Comparison of ENCODE assay signal across 37 cellular contexts in genomic region chr2:210912779-210913178, GRCh38.
"Had no signal": no experiment of that assay in that cellular context is flagged by ENCODE, and none has a peak within 500 bp of the region (broad histone marks: within the 10 kb centered on the region; RNA-seq: fewer than 3 reads in every experiment).

No MANE protein-coding gene starts in this region.

- FAIRE-seq: astrocyte, bronchial epithelial cell had no signal

- ATAC-seq: activated naive CD4-positive, alpha-beta T cell treated with anti-CD3 and anti-CD28 coated beads, Interleukin-2, amount 50 U/mL, for 72 hours; activated naive CD8-positive, alpha-beta T cell treated with anti-CD3 and anti-CD28 coated beads, Interleukin-2, amount 50 U/mL, for 24 hours; activated T-cell treated with anti-CD3 and anti-CD28 coated beads, Interleukin-2, amount 50 U/mL, for 4 hours; activated T-cell treated with anti-CD3 and anti-CD28 coated beads, Interleukin-2, amount 50 U/mL, for 72 hours; activated T-helper 17 cell treated with anti-CD3 and anti-CD28 coated beads, Interleukin-2, amount 50 U/mL, for 72 hours; body of pancreas had no signal

- H3K36me3 ChIP-seq: adrenal gland, ascending aorta, brain microvascular endothelial cell, breast epithelium, cardiac muscle cell had no signal

- H3K4me3 ChIP-seq: adrenal gland, ascending aorta, body of pancreas, breast epithelium, cardiac muscle cell had no signal

- H3K27me3 ChIP-seq: adrenal gland, ascending aorta, body of pancreas, brain microvascular endothelial cell, breast epithelium, cardiac muscle cell had no signal

- H3K9me3 Mint-ChIP-seq: activated T-helper 1 cell treated with anti-CD3 and anti-CD28 coated beads, Interleukin-12 subunit alpha, Interleukin-12 subunit beta, Interleukin-2, Interleukin-4 antibody, amounts not matched to agents 30 ng/mL and 10 ng/mL and 1 ng/mL, durations not matched to agents 14 hours and 24 hours and 36 hours had no signal

- H3K4me1 ChIP-seq: adrenal gland, ascending aorta, body of pancreas, breast epithelium had no signal

- H3K27ac ChIP-seq: adrenal gland, ascending aorta, body of pancreas, brain microvascular endothelial cell, breast epithelium, cardiac muscle cell had no signal

- H3K27me3 Mint-ChIP-seq: activated naive CD4-positive, alpha-beta T cell treated with anti-CD3 and anti-CD28 coated beads, Interleukin-2, amount 10 ng/mL, durations not matched to agents 7 days and 5 days; activated naive CD4-positive, alpha-beta T cell treated with anti-CD3 and anti-CD28 coated beads, Interleukin-2, amount 50 U/mL, for 24 hours; activated naive CD8-positive, alpha-beta T cell; activated naive CD8-positive, alpha-beta T cell treated with anti-CD3 and anti-CD28 coated beads for 36 hours; activated naive CD8-positive, alpha-beta T cell treated with anti-CD3 and anti-CD28 coated beads, Interleukin-2, amount 10 ng/mL, durations not matched to agents 7 days and 5 days; activated naive CD8-positive, alpha-beta T cell treated with anti-CD3 and anti-CD28 coated beads, Interleukin-2, amount 50 U/mL, for 24 hours; activated T-cell treated with anti-CD3 and anti-CD28 coated beads, Interleukin-2, amount 50 U/mL, for 24 hours; activated T-helper 17 cell treated with anti-CD3 and anti-CD28 coated beads, Interleukin-2, amount 50 U/mL, for 72 hours; brain; central memory CD8-positive, alpha-beta T cell had no signal

- H3K4me1 Mint-ChIP-seq: activated naive CD4-positive, alpha-beta T cell treated with anti-CD3 and anti-CD28 coated beads, Interleukin-2, amount 10 ng/mL, durations not matched to agents 7 days and 5 days; activated naive CD4-positive, alpha-beta T cell treated with anti-CD3 and anti-CD28 coated beads, Interleukin-2, amount 50 U/mL, for 24 hours; activated naive CD8-positive, alpha-beta T cell treated with anti-CD3 and anti-CD28 coated beads for 36 hours; activated naive CD8-positive, alpha-beta T cell treated with anti-CD3 and anti-CD28 coated beads, Interleukin-2, amount 10 ng/mL, durations not matched to agents 7 days and 5 days; activated naive CD8-positive, alpha-beta T cell treated with anti-CD3 and anti-CD28 coated beads, Interleukin-2, amount 50 U/mL, for 24 hours; activated T-helper 17 cell treated with anti-CD3 and anti-CD28 coated beads, Interleukin-2, amount 50 U/mL, for 72 hours; brain; central memory CD8-positive, alpha-beta T cell had no signal

- H3K27ac Mint-ChIP-seq: activated naive CD4-positive, alpha-beta T cell treated with anti-CD3 and anti-CD28 coated beads for 36 hours; activated naive CD4-positive, alpha-beta T cell treated with anti-CD3 and anti-CD28 coated beads, Interleukin-2, amount 10 ng/mL, durations not matched to agents 7 days and 5 days; activated naive CD4-positive, alpha-beta T cell treated with anti-CD3 and anti-CD28 coated beads, Interleukin-2, amount 50 U/mL, for 24 hours; activated naive CD4-positive, alpha-beta T cell treated with anti-CD3 and anti-CD28 coated beads, Interleukin-2, amount 50 U/mL, for 72 hours; activated naive CD8-positive, alpha-beta T cell; activated naive CD8-positive, alpha-beta T cell treated with anti-CD3 and anti-CD28 coated beads for 36 hours; activated naive CD8-positive, alpha-beta T cell treated with anti-CD3 and anti-CD28 coated beads, Interleukin-2, amount 10 ng/mL, durations not matched to agents 7 days and 5 days; activated naive CD8-positive, alpha-beta T cell treated with anti-CD3 and anti-CD28 coated beads, Interleukin-2, amount 50 U/mL, for 24 hours; activated T-cell treated with anti-CD3 and anti-CD28 coated beads, Interleukin-2, amount 50 U/mL, for 24 hours; activated T-cell treated with anti-CD3 and anti-CD28 coated beads, Interleukin-2, amount 50 U/mL, for 72 hours; activated T-helper 1 cell treated with anti-CD3 and anti-CD28 coated beads, Interleukin-12 subunit alpha, Interleukin-12 subunit beta, Interleukin-2, Interleukin-4 antibody, amounts not matched to agents 30 ng/mL and 10 ng/mL and 1 ng/mL, durations not matched to agents 14 hours and 24 hours and 36 hours; activated T-helper 17 cell treated with anti-CD3 and anti-CD28 coated beads, Interleukin-2, amount 50 U/mL, for 72 hours; activated T-helper 2 cell treated with anti-CD3 and anti-CD28 coated beads, Interferon-gamma antibody, Interleukin-2, Interleukin-4, amounts not matched to agents 10 μg/mL and 5 μg/mL and 100 μg/mL, durations not matched to agents 14 hours and 24 hours and 36 hours; brain had no signal

- H3K36me3 Mint-ChIP-seq: activated naive CD4-positive, alpha-beta T cell treated with anti-CD3 and anti-CD28 coated beads, Interleukin-2, amount 10 ng/mL, durations not matched to agents 7 days and 5 days; activated naive CD4-positive, alpha-beta T cell treated with anti-CD3 and anti-CD28 coated beads, Interleukin-2, amount 50 U/mL, for 24 hours; activated naive CD4-positive, alpha-beta T cell treated with anti-CD3 and anti-CD28 coated beads, Interleukin-2, amount 50 U/mL, for 72 hours; activated naive CD8-positive, alpha-beta T cell; activated naive CD8-positive, alpha-beta T cell treated with anti-CD3 and anti-CD28 coated beads for 36 hours; activated naive CD8-positive, alpha-beta T cell treated with anti-CD3 and anti-CD28 coated beads, Interleukin-2, amount 10 ng/mL, durations not matched to agents 7 days and 5 days; brain had no signal

- DNase-seq: activated effector memory CD4-positive, alpha-beta T cell treated with anti-CD3 and anti-CD28 coated beads, Interleukin-2, amount 50 U/mL, for 16 hours; activated effector memory CD4-positive, alpha-beta T cell treated with Interleukin-2 at 50 U/mL for 16 hours; activated gamma-delta T cell; activated gamma-delta T cell treated with Interleukin-2 at 50 U/mL for 16 hours; activated naive CD4-positive, alpha-beta T cell; activated naive CD4-positive, alpha-beta T cell treated with anti-CD3 and anti-CD28 coated beads for 36 hours; activated naive CD4-positive, alpha-beta T cell treated with anti-CD3 and anti-CD28 coated beads, Interleukin-2, amount 10 ng/mL, durations not matched to agents 7 days and 5 days; activated naive CD4-positive, alpha-beta T cell treated with anti-CD3 and anti-CD28 coated beads, Interleukin-2, amount 50 U/mL, for 16 hours; activated naive CD4-positive, alpha-beta T cell treated with Interleukin-2 at 50 U/mL for 16 hours; activated naive CD8-positive, alpha-beta T cell treated with anti-CD3 and anti-CD28 coated beads for 36 hours; activated naive CD8-positive, alpha-beta T cell treated with anti-CD3 and anti-CD28 coated beads, Interleukin-2, amount 10 ng/mL, durations not matched to agents 7 days and 5 days; activated naive CD8-positive, alpha-beta T cell treated with anti-CD3 and anti-CD28 coated beads, Interleukin-2, amount 50 U/mL, for 24 hours; activated T-cell treated with anti-CD3 and anti-CD28 coated beads, Interleukin-2, amount 50 U/mL, for 1 hour; activated T-cell treated with anti-CD3 and anti-CD28 coated beads, Interleukin-2, amount 50 U/mL, for 24 hours; activated T-cell treated with anti-CD3 and anti-CD28 coated beads, Interleukin-2, amount 50 U/mL, for 4 hours; activated T-cell treated with anti-CD3 and anti-CD28 coated beads, Interleukin-2, amount 50 U/mL, for 48 hours; activated T-cell treated with anti-CD3 and anti-CD28 coated beads, Interleukin-2, amount 50 U/mL, for 72 hours; adrenal gland; amygdala; anterior cingulate cortex; aorta; body of pancreas; brain microvascular endothelial cell; cerebellar nuclear complex had no signal

- H3K4me3 Mint-ChIP-seq: activated naive CD4-positive, alpha-beta T cell treated with anti-CD3 and anti-CD28 coated beads for 36 hours; activated naive CD4-positive, alpha-beta T cell treated with anti-CD3 and anti-CD28 coated beads, Interleukin-2, amount 10 ng/mL, durations not matched to agents 7 days and 5 days; activated naive CD4-positive, alpha-beta T cell treated with anti-CD3 and anti-CD28 coated beads, Interleukin-2, amount 50 U/mL, for 24 hours; activated naive CD8-positive, alpha-beta T cell; activated naive CD8-positive, alpha-beta T cell treated with anti-CD3 and anti-CD28 coated beads for 36 hours; activated naive CD8-positive, alpha-beta T cell treated with anti-CD3 and anti-CD28 coated beads, Interleukin-2, amount 10 ng/mL, durations not matched to agents 7 days and 5 days; activated naive CD8-positive, alpha-beta T cell treated with anti-CD3 and anti-CD28 coated beads, Interleukin-2, amount 50 U/mL, for 24 hours; activated T-cell treated with anti-CD3 and anti-CD28 coated beads, Interleukin-2, amount 50 U/mL, for 24 hours; activated T-cell treated with anti-CD3 and anti-CD28 coated beads, Interleukin-2, amount 50 U/mL, for 4 hours; activated T-cell treated with anti-CD3 and anti-CD28 coated beads, Interleukin-2, amount 50 U/mL, for 72 hours; activated T-helper 1 cell treated with anti-CD3 and anti-CD28 coated beads, Interleukin-12 subunit alpha, Interleukin-12 subunit beta, Interleukin-2, Interleukin-4 antibody, amounts not matched to agents 30 ng/mL and 10 ng/mL and 1 ng/mL, durations not matched to agents 14 hours and 24 hours and 36 hours; activated T-helper 17 cell treated with anti-CD3 and anti-CD28 coated beads, Interleukin-2, amount 50 U/mL, for 72 hours; brain; central memory CD8-positive, alpha-beta T cell had no signal

- H3K9me3 ChIP-seq: adrenal gland, ascending aorta, body of pancreas, breast epithelium had no signal
